Comparison of ENCODE assay signal across 21 cellular contexts in the genomic region with DNA sequence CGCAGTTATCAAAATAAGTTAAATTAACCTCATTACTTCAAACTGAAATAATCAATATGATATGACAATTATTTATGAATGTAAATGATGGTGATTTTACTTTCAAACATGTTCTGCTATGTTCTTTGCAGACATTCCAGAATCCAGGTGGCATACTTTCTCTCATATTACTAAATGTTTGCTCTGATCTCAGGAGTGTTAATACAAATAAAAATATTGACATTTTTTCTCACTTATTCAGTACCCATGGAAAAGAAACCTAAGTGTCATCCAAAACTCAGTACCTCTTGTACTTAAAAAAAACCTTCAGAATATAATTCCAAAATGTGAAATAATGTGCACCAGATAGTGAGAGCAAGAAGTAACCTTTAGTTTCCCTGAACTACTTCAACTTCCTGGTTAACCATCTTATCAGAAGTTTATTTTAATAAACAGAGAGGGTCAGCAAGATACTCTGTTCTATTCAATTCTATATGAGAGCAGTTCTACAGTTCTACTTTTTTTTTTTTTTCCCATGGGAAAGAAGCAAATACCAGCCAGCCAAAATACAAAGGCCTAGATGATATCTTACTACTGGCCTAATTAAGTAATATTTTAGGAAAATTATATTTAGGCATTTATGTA.
DNase-seq lines count a peak whose midpoint lies in the region; ATAC-seq, FAIRE-seq and TF ChIP-seq lines count a peak whose summit lies in the region.
"Had no signal": no experiment of that assay in that cellular context is flagged by ENCODE, and none has a peak within 500 bp of the region (broad histone marks: within the 10 kb centered on the region; RNA-seq: fewer than 3 reads in every experiment).

No MANE protein-coding gene starts in this region.

- H3K36me3 ChIP-seq in bronchial epithelial cell (ENCODE audit: control insufficient read depth, insufficient read depth, low read length) (no peaks in the 10 kb centered on the region), lower lobe of right lung (no peaks in the 10 kb centered on the region), upper lobe of right lung (no peaks in the 10 kb centered on the region)
- H3K36me3 ChIP-seq: BLaER1, HAP-1 had no signal

- H3K27me3 ChIP-seq in bronchial epithelial cell (ENCODE audit: control insufficient read depth, insufficient read depth, low read length) (no peaks in the 10 kb centered on the region), lower lobe of right lung (ENCODE audit: low read depth) (no peaks in the 10 kb centered on the region), upper lobe of right lung (no peaks in the 10 kb centered on the region)
- H3K27me3 ChIP-seq: BLaER1 had no signal

- intact Hi-C loops in lower lobe of right lung (cut with DNase I) (no loop called here), upper lobe of right lung (cut with DNase I) (no loop called here)

- ATAC-seq in lower lobe of right lung = peak; percentile 61 to 92
- peak; percentile 62 for ATAC-seq in upper lobe of right lung
- no peak for ATAC-seq in GM19455 (IDR thresholded peaks at IDR 0.05; ENCODE audit: unreplicated experiment)
- ATAC-seq: CD8-positive, alpha-beta T cell had no signal

- H3K4me1 ChIP-seq in lower lobe of right lung = no peaks in the 10 kb centered on the region
- peaks cover 9% of the 10 kb centered on the region for H3K4me1 ChIP-seq in upper lobe of right lung
- H3K4me1 ChIP-seq: BLaER1 had no signal

- no peak overlapping the region for H3K27ac ChIP-seq in lower lobe of right lung
- H3K27ac ChIP-seq in upper lobe of right lung = no peak overlapping the region
- H3K27ac ChIP-seq: 22Rv1, BLaER1, C4-2B had no signal

- no peaks in the 10 kb centered on the region for H3K9me3 ChIP-seq in lower lobe of right lung
- H3K9me3 ChIP-seq in upper lobe of right lung = no peaks in the 10 kb centered on the region
- H3K9me3 ChIP-seq: BLaER1, Caco-2, HAP-1 had no signal

- DNase-seq in NCI-H2029 treated with DMSO at 0.1 percent for 48 hours (lab: John Stamatoyannopoulos, UW) (peak; percentile 10), NCI-H2029 (lab: John Stamatoyannopoulos, UW) (no peak), bronchial epithelial cell (ENCODE audit: low read depth) (peak; percentile 31), lower lobe of right lung (no peak), upper lobe of right lung (no peak), activated gamma-delta T cell treated with Interleukin-2 at 50 U/mL for 16 hours (no peak), D721Med (ENCODE audit: insufficient read length, low spot score) (no peak)
- DNase-seq: Caco-2; CD4-positive, CD25-positive, alpha-beta regulatory T cell; CD8-positive, alpha-beta T cell; DMS 273 treated with DMSO at 0.1 percent for 48 hours; DND-41; GOT3; HFFc6 had no signal

- H3K4me3 ChIP-seq in bronchial epithelial cell (ENCODE audit: low read depth, low read length) (no peak overlapping the region), lower lobe of right lung (no peak overlapping the region), upper lobe of right lung (no peak overlapping the region)
- H3K4me3 ChIP-seq: BLaER1, HAP-1 had no signal

- TF ChIP-seq CTCF in bronchial epithelial cell (IDR thresholded peaks at IDR 0.05; ENCODE audit: insufficient read depth, low read length, severe bottlenecking) = no peak
- no peak for TF ChIP-seq CTCF in lower lobe of right lung (IDR thresholded peaks at IDR 0.05)
- no peak for TF ChIP-seq CTCF in upper lobe of right lung (IDR thresholded peaks at IDR 0.05)
- no peak for TF ChIP-seq CTCF in D721Med (IDR thresholded peaks at IDR 0.05; ENCODE audit: insufficient read depth, missing control alignments)

- FAIRE-seq in bronchial epithelial cell (lab: Jason Lieb, UNC) (no peak), D721Med (lab: Jason Lieb, UNC) (no peak)
- FAIRE-seq: GM12892, H54 had no signal

Comparison
In these comparisons a context has a peak if more than half of its experiments do, and no peak if none do; other contexts are left out.
1. DNase-seq: peak in NCI-H2029 treated with DMSO at 0.1 percent for 48 hours (single experiment) and bronchial epithelial cell (single experiment); none in NCI-H2029 (single experiment), lower lobe of right lung (single experiment), upper lobe of right lung (single experiment), activated gamma-delta T cell treated with Interleukin-2 at 50 U/mL for 16 hours (single experiment) and D721Med (single experiment).